ENCODE assay signal across 1 cellular context in the genomic region with DNA sequence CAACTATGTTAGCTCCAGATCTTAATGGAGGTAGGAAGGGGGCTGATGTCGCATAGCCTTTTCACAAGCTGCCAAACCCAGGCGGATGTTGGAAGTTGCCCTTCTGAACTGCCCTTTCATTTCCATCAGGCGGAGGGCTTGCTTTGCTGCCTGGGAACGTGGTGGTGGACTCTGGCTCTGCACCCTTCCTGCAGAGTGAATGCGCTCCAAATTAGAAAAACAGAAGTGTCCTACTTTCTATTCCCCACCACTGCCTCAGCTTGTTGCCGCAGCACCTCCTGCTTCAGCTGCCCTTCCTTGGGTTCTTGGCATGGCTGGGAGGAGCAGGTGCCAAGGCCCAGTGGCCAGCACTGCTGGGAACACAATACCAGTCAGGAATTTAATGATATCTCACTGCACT.
TF ChIP-seq lines count a peak whose summit lies in the region.

No MANE protein-coding gene starts in this region.

TF ChIP-seq in HepG2, 621 proteins besides CTCF, POLR2A, EP300 and RAD21 (continued from another document and continues in another):
- TF ChIP-seq, protein P1, sequence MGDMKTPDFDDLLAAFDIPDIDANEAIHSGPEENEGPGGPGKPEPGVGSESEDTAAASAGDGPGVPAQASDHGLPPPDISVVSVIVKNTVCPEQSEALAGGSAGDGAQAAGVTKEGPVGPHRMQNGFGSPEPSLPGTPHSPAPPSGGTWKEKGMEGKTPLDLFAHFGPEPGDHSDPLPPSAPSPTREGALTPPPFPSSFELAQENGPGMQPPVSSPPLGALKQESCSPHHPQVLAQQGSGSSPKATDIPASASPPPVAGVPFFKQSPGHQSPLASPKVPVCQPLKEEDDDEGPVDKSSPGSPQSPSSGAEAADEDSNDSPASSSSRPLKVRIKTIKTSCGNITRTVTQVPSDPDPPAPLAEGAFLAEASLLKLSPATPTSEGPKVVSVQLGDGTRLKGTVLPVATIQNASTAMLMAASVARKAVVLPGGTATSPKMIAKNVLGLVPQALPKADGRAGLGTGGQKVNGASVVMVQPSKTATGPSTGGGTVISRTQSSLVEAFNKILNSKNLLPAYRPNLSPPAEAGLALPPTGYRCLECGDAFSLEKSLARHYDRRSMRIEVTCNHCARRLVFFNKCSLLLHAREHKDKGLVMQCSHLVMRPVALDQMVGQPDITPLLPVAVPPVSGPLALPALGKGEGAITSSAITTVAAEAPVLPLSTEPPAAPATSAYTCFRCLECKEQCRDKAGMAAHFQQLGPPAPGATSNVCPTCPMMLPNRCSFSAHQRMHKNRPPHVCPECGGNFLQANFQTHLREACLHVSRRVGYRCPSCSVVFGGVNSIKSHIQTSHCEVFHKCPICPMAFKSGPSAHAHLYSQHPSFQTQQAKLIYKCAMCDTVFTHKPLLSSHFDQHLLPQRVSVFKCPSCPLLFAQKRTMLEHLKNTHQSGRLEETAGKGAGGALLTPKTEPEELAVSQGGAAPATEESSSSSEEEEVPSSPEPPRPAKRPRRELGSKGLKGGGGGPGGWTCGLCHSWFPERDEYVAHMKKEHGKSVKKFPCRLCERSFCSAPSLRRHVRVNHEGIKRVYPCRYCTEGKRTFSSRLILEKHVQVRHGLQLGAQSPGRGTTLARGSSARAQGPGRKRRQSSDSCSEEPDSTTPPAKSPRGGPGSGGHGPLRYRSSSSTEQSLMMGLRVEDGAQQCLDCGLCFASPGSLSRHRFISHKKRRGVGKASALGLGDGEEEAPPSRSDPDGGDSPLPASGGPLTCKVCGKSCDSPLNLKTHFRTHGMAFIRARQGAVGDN (CRISPR knock-in tag; IDR thresholded peaks at IDR 0.05): peak; percentile 37
- TF ChIP-seq, protein P2, sequence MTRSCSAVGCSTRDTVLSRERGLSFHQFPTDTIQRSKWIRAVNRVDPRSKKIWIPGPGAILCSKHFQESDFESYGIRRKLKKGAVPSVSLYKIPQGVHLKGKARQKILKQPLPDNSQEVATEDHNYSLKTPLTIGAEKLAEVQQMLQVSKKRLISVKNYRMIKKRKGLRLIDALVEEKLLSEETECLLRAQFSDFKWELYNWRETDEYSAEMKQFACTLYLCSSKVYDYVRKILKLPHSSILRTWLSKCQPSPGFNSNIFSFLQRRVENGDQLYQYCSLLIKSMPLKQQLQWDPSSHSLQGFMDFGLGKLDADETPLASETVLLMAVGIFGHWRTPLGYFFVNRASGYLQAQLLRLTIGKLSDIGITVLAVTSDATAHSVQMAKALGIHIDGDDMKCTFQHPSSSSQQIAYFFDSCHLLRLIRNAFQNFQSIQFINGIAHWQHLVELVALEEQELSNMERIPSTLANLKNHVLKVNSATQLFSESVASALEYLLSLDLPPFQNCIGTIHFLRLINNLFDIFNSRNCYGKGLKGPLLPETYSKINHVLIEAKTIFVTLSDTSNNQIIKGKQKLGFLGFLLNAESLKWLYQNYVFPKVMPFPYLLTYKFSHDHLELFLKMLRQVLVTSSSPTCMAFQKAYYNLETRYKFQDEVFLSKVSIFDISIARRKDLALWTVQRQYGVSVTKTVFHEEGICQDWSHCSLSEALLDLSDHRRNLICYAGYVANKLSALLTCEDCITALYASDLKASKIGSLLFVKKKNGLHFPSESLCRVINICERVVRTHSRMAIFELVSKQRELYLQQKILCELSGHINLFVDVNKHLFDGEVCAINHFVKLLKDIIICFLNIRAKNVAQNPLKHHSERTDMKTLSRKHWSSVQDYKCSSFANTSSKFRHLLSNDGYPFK (CRISPR knock-in tag; IDR thresholded peaks at IDR 0.05; ENCODE audit: borderline replicate concordance): no peak
- TF ChIP-seq ZBTB38 (CRISPR knock-in tag; IDR thresholded peaks at IDR 0.05): peak; percentile 98
- TF ChIP-seq NR2F1 (CRISPR knock-in tag; IDR thresholded peaks at IDR 0.05): no peak
- no peak for TF ChIP-seq ZNF484 (CRISPR knock-in tag; IDR thresholded peaks at IDR 0.05; ENCODE audit: borderline replicate concordance, low read depth)
- no peak for TF ChIP-seq CBX1 (IDR thresholded peaks at IDR 0.05; ENCODE audit: low read depth)
- 0 out of 2 replicates have a peak, but pooled peaks have one; percentile 11 for TF ChIP-seq ZMYM3 (CRISPR knock-in tag; IDR thresholded peaks at IDR 0.05)
- TF ChIP-seq, protein P3, sequence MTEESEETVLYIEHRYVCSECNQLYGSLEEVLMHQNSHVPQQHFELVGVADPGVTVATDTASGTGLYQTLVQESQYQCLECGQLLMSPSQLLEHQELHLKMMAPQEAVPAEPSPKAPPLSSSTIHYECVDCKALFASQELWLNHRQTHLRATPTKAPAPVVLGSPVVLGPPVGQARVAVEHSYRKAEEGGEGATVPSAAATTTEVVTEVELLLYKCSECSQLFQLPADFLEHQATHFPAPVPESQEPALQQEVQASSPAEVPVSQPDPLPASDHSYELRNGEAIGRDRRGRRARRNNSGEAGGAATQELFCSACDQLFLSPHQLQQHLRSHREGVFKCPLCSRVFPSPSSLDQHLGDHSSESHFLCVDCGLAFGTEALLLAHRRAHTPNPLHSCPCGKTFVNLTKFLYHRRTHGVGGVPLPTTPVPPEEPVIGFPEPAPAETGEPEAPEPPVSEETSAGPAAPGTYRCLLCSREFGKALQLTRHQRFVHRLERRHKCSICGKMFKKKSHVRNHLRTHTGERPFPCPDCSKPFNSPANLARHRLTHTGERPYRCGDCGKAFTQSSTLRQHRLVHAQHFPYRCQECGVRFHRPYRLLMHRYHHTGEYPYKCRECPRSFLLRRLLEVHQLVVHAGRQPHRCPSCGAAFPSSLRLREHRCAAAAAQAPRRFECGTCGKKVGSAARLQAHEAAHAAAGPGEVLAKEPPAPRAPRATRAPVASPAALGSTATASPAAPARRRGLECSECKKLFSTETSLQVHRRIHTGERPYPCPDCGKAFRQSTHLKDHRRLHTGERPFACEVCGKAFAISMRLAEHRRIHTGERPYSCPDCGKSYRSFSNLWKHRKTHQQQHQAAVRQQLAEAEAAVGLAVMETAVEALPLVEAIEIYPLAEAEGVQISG (CRISPR knock-in tag; IDR thresholded peaks at IDR 0.05): no peak
- no peak for TF ChIP-seq SOX5 (CRISPR knock-in tag; IDR thresholded peaks at IDR 0.05; ENCODE audit: borderline replicate concordance)
- TF ChIP-seq STAG1 (CRISPR knock-in tag; IDR thresholded peaks at IDR 0.05): no peak
- no peak for TF ChIP-seq FOXM1 (CRISPR knock-in tag; IDR thresholded peaks at IDR 0.05)
- TF ChIP-seq, protein P4, sequence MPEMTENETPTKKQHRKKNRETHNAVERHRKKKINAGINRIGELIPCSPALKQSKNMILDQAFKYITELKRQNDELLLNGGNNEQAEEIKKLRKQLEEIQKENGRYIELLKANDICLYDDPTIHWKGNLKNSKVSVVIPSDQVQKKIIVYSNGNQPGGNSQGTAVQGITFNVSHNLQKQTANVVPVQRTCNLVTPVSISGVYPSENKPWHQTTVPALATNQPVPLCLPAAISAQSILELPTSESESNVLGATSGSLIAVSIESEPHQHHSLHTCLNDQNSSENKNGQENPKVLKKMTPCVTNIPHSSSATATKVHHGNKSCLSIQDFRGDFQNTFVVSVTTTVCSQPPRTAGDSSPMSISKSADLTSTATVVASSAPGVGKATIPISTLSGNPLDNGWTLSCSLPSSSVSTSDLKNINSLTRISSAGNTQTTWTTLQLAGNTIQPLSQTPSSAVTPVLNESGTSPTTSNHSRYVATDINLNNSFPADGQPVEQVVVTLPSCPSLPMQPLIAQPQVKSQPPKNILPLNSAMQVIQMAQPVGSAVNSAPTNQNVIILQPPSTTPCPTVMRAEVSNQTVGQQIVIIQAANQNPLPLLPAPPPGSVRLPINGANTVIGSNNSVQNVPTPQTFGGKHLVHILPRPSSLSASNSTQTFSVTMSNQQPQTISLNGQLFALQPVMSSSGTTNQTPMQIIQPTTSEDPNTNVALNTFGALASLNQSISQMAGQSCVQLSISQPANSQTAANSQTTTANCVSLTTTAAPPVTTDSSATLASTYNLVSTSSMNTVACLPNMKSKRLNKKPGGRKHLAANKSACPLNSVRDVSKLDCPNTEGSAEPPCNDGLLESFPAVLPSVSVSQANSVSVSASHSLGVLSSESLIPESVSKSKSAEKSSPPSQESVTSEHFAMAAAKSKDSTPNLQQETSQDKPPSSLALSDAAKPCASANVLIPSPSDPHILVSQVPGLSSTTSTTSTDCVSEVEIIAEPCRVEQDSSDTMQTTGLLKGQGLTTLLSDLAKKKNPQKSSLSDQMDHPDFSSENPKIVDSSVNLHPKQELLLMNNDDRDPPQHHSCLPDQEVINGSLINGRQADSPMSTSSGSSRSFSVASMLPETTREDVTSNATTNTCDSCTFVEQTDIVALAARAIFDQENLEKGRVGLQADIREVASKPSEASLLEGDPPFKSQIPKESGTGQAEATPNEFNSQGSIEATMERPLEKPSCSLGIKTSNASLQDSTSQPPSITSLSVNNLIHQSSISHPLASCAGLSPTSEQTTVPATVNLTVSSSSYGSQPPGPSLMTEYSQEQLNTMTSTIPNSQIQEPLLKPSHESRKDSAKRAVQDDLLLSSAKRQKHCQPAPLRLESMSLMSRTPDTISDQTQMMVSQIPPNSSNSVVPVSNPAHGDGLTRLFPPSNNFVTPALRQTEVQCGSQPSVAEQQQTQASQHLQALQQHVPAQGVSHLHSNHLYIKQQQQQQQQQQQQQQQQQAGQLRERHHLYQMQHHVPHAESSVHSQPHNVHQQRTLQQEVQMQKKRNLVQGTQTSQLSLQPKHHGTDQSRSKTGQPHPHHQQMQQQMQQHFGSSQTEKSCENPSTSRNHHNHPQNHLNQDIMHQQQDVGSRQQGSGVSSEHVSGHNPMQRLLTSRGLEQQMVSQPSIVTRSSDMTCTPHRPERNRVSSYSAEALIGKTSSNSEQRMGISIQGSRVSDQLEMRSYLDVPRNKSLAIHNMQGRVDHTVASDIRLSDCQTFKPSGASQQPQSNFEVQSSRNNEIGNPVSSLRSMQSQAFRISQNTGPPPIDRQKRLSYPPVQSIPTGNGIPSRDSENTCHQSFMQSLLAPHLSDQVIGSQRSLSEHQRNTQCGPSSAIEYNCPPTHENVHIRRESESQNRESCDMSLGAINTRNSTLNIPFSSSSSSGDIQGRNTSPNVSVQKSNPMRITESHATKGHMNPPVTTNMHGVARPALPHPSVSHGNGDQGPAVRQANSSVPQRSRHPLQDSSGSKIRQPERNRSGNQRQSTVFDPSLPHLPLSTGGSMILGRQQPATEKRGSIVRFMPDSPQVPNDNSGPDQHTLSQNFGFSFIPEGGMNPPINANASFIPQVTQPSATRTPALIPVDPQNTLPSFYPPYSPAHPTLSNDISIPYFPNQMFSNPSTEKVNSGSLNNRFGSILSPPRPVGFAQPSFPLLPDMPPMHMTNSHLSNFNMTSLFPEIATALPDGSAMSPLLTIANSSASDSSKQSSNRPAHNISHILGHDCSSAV (CRISPR knock-in tag; IDR thresholded peaks at IDR 0.05; ENCODE audit: borderline replicate concordance): no peak
- TF ChIP-seq, protein P5, sequence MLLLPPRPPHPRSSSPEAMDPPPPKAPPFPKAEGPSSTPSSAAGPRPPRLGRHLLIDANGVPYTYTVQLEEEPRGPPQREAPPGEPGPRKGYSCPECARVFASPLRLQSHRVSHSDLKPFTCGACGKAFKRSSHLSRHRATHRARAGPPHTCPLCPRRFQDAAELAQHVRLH (CRISPR knock-in tag; IDR thresholded peaks at IDR 0.05; ENCODE audit: borderline replicate concordance, low read depth): no peak
- TF ChIP-seq, protein P6, sequence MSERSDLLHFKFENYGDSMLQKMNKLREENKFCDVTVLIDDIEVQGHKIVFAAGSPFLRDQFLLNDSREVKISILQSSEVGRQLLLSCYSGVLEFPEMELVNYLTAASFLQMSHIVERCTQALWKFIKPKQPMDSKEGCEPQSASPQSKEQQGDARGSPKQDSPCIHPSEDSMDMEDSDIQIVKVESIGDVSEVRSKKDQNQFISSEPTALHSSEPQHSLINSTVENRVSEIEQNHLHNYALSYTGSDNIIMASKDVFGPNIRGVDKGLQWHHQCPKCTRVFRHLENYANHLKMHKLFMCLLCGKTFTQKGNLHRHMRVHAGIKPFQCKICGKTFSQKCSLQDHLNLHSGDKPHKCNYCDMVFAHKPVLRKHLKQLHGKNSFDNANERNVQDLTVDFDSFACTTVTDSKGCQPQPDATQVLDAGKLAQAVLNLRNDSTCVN (CRISPR knock-in tag; IDR thresholded peaks at IDR 0.05; ENCODE audit: borderline replicate concordance): no peak
- TF ChIP-seq, protein P7, sequence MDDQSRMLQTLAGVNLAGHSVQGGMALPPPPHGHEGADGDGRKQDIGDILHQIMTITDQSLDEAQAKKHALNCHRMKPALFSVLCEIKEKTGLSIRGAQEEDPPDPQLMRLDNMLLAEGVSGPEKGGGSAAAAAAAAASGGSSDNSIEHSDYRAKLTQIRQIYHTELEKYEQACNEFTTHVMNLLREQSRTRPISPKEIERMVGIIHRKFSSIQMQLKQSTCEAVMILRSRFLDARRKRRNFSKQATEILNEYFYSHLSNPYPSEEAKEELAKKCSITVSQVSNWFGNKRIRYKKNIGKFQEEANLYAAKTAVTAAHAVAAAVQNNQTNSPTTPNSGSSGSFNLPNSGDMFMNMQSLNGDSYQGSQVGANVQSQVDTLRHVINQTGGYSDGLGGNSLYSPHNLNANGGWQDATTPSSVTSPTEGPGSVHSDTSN (CRISPR knock-in tag; IDR thresholded peaks at IDR 0.05; ENCODE audit: borderline replicate concordance): no peak
- no peak for TF ChIP-seq SP140L (CRISPR knock-in tag; IDR thresholded peaks at IDR 0.05; ENCODE audit: borderline replicate concordance)
- no peak for TF ChIP-seq TRIM24 (CRISPR knock-in tag; IDR thresholded peaks at IDR 0.05)
- TF ChIP-seq SALL1 (CRISPR knock-in tag; IDR thresholded peaks at IDR 0.05): peak; percentile 34; the same call in 1 of the 2 replicates
- peak; percentile 29 for TF ChIP-seq RBM22 (optimal IDR thresholded peaks at IDR 0.05; ENCODE audit: low read length)
- TF ChIP-seq GLI4 (CRISPR knock-in tag; IDR thresholded peaks at IDR 0.05; ENCODE audit: borderline replicate concordance): no peak
- no peak for TF ChIP-seq ZFP36L1 (CRISPR knock-in tag; IDR thresholded peaks at IDR 0.05)
